In genomic region chr5:83313431-83313830, GRCh38 we compare ENCODE assay signal across 24 cellular contexts.
DNase-seq lines count a peak whose midpoint lies in the region; ATAC-seq and TF ChIP-seq lines count a peak whose summit lies in the region.
"Had no signal": no experiment of that assay in that cellular context is flagged by ENCODE, and none has a peak within 500 bp of the region (broad histone marks: within the 10 kb centered on the region; RNA-seq: fewer than 3 reads in every experiment).

No MANE protein-coding gene starts in this region.

- H3K36me3 Mint-ChIP-seq in HFFc6 (ENCODE audit: low read depth): peaks cover 6% of the 10 kb centered on the region

- no peak overlapping the region for H3K4me3 Mint-ChIP-seq in HFFc6
- H3K4me3 Mint-ChIP-seq: CD8-positive, alpha-beta T cell; endodermal cell; nephron; T-helper 17 cell had no signal

- DNase-seq in AG09309 (ENCODE audit: low read depth) (peak; percentile 21), HFFc6 (peak; percentile 48), choroid plexus epithelial cell (ENCODE audit: low read depth) (peak; percentile 71), myocyte (ENCODE audit: low read depth) (peak; percentile 5), HuH-7 (ENCODE audit: low spot score) (no peak), mucosa of gallbladder (ENCODE audit: low spot score) (no peak)
- no peak for DNase-seq in stimulated activated naive CD4-positive, alpha-beta T cell (lab: John Stamatoyannopoulos, UW)
- DNase-seq: activated CD8-positive, alpha-beta memory T cell treated with anti-CD3 and anti-CD28 coated beads, Interleukin-2, amount 50 U/mL, for 48 hours; activated gamma-delta T cell; amniotic stem cell; CD8-positive, alpha-beta T cell; DMS53; endodermal cell; NCI-H146; NCI-H82; PC-3; SJCRH30; small intestine; stimulated activated CD4-positive, alpha-beta T cell treated with anti-CD3 and anti-CD28 coated beads, Interleukin-4, amount 100 ng/mL, for 24 hours; T-helper 17 cell; uterus had no signal

- no peak for TF ChIP-seq CTCF in AG09309 (IDR thresholded peaks at IDR 0.05; ENCODE audit: control insufficient read depth, insufficient read depth, low read depth, low read length, missing control alignments)
- TF ChIP-seq CTCF in HFFc6 (IDR thresholded peaks at IDR 0.05): no peak
- TF ChIP-seq CTCF in choroid plexus epithelial cell (conservative IDR thresholded peaks at IDR 0.05; ENCODE audit: low read depth, low read length): no peak

- H3K4me3 ChIP-seq in AG09309 (ENCODE audit: control insufficient read depth, low read depth, low read length) (no peak overlapping the region), choroid plexus epithelial cell (ENCODE audit: low read depth, low read length) (no peak overlapping the region)
- H3K4me3 ChIP-seq: prostate gland, SJCRH30, uterus had no signal

- ATAC-seq in GM21737 (IDR thresholded peaks at IDR 0.05; ENCODE audit: unreplicated experiment): no peak
- ATAC-seq: CD8-positive, alpha-beta T cell; PC-3 had no signal

- no peaks in the 10 kb centered on the region for H3K27me3 Mint-ChIP-seq in HFFc6 (ENCODE audit: insufficient read depth)
- H3K27me3 Mint-ChIP-seq: T-helper 17 cell had no signal

- H3K27ac Mint-ChIP-seq in HFFc6: peak overlapping the region; percentile 4
- H3K27ac Mint-ChIP-seq: CD8-positive, alpha-beta T cell; endodermal cell; nephron; T-helper 17 cell had no signal

- H3K4me1 Mint-ChIP-seq in HFFc6 (ENCODE audit: low read depth): peaks cover 21% of the 10 kb centered on the region
- H3K4me1 Mint-ChIP-seq: endodermal cell, nephron, T-helper 17 cell had no signal

- peaks cover 7% of the 10 kb centered on the region for H3K9me3 Mint-ChIP-seq in HFFc6

Comparison
In these comparisons a context has a peak if more than half of its experiments do, and no peak if none do; other contexts are left out.
1. DNase-seq: peak in AG09309 (single experiment), HFFc6 (single experiment), choroid plexus epithelial cell (single experiment) and myocyte (single experiment); none in stimulated activated naive CD4-positive, alpha-beta T cell (0 of 6), HuH-7 (single experiment) and mucosa of gallbladder (single experiment).